8 cellular contexts compared by ENCODE assay signal in genomic region chr2:199912553-199913114, GRCh38. TPM values are rescaled to one million over a fixed set of nuclear protein-coding genes. Genes with fewer than 3 reads are reported as not detected.
DNase-seq lines count a peak whose midpoint lies in the region; TF ChIP-seq lines count a peak whose summit lies in the region.
"Not testable (repeated sequence)": the region's sequence is repeated elsewhere in the genome, so short reads cannot be mapped to it uniquely, and the experiment has no call there.

No MANE protein-coding gene starts in this region.

- not testable (repeated sequence) for H4K8ac ChIP-seq in neuronal stem cell (ENCODE audit: low read depth, low read length)

- peak overlapping the region; percentile 90 for H3K4me3 ChIP-seq in HUES6 (ENCODE audit: low read depth, low read length)
- peak overlapping the region; percentile 100 for H3K4me3 ChIP-seq in endodermal cell (ENCODE audit: low read length)
- peak overlapping the region; percentile 87; the same call in 1 of the 2 replicates for H3K4me3 ChIP-seq in iPS-18c (ENCODE audit: insufficient read depth, low read depth, low read length)
- peak overlapping the region in 1 of 2 donors; percentile 84 for H3K4me3 ChIP-seq in neuronal stem cell (ENCODE audit: low read length in 2 of 2)
- H3K4me3 ChIP-seq in stomach smooth muscle (ENCODE audit: low read length in 2 of 2) = peak overlapping the region; percentile 93 to 95

- peaks cover 42% of the 10 kb centered on the region for H3K36me3 ChIP-seq in HUES6 (ENCODE audit: control insufficient read depth, insufficient read depth, low read length)
- peaks cover 39% of the 10 kb centered on the region for H3K36me3 ChIP-seq in endodermal cell (ENCODE audit: control insufficient read depth, insufficient read depth, low read length)
- peaks cover 13 to 41% of the 10 kb centered on the region in 2 donors for H3K36me3 ChIP-seq in neuronal stem cell (replicated peaks in 1 of 2; ENCODE audit: control insufficient read depth in 2 of 2, insufficient read depth in 2 of 2, low read length in 2 of 2)
- not testable (repeated sequence) for H3K36me3 ChIP-seq in stomach smooth muscle (ENCODE audit: control insufficient read depth in 2 of 2, insufficient read depth in 2 of 2, low read length in 2 of 2)

- not testable (repeated sequence) for H2BK5ac ChIP-seq in neuronal stem cell (ENCODE audit: low read length)

- H3K9me3 Mint-ChIP-seq in T-helper 1 cell treated with Interleukin-12 subunit alpha and Interleukin-12 subunit beta and Interleukin-4 antibody, amounts not matched to agents 30 μg/mL and 1 μg/mL, for 36 hours = peaks cover 14% of the 10 kb centered on the region
- peaks cover 14% of the 10 kb centered on the region for H3K9me3 Mint-ChIP-seq in activated naive CD8-positive, alpha-beta T cell treated with anti-CD3 and anti-CD28 coated beads for 36 hours
- peaks cover 21% of the 10 kb centered on the region for H3K9me3 Mint-ChIP-seq in endodermal cell

- H2AK5ac ChIP-seq in neuronal stem cell (ENCODE audit: low read depth, low read length) = not testable (repeated sequence)

- not testable (repeated sequence) for TF ChIP-seq CTCF in C4-2B (conservative IDR thresholded peaks at IDR 0.05); endodermal cell (conservative IDR thresholded peaks at IDR 0.05)

- not testable (repeated sequence) for H3K23ac ChIP-seq in neuronal stem cell (ENCODE audit: low read depth, low read length, poor library complexity)

- H3K27me3 Mint-ChIP-seq in T-helper 1 cell treated with Interleukin-12 subunit alpha and Interleukin-12 subunit beta and Interleukin-4 antibody, amounts not matched to agents 30 μg/mL and 1 μg/mL, for 36 hours (ENCODE audit: low read depth); activated naive CD8-positive, alpha-beta T cell treated with anti-CD3 and anti-CD28 coated beads for 36 hours; endodermal cell (ENCODE audit: insufficient read depth): not testable (repeated sequence)

- not testable (repeated sequence) for H2BK15ac ChIP-seq in neuronal stem cell (ENCODE audit: low read length)

- peaks cover 31% of the 10 kb centered on the region for H3K9me3 ChIP-seq in HUES6 (ENCODE audit: control insufficient read depth, insufficient read depth, low read depth, low read length)
- H3K9me3 ChIP-seq in endodermal cell (ENCODE audit: control insufficient read depth, low read length) = peaks cover 34% of the 10 kb centered on the region
- H3K9me3 ChIP-seq in iPS-18c (ENCODE audit: control insufficient read depth, insufficient read depth, low read length) = peaks cover 13% of the 10 kb centered on the region
- H3K9me3 ChIP-seq in neuronal stem cell (replicated peaks in 1 of 2; ENCODE audit: control insufficient read depth in 2 of 2, insufficient read depth in 1 of 2, low read depth in 1 of 2, low read length in 2 of 2) = peaks cover 6 to 20% of the 10 kb centered on the region in 2 donors
- not testable (repeated sequence) for H3K9me3 ChIP-seq in stomach smooth muscle (ENCODE audit: control insufficient read depth in 2 of 2, low read length in 2 of 2)

- not testable (repeated sequence) for H3K79me1 ChIP-seq in neuronal stem cell (ENCODE audit: low read depth, low read length)

- peak overlapping the region; percentile 65 for H3K4me3 Mint-ChIP-seq in T-helper 1 cell treated with Interleukin-12 subunit alpha and Interleukin-12 subunit beta and Interleukin-4 antibody, amounts not matched to agents 30 μg/mL and 1 μg/mL, for 36 hours
- H3K4me3 Mint-ChIP-seq in activated naive CD8-positive, alpha-beta T cell treated with anti-CD3 and anti-CD28 coated beads for 36 hours = peak overlapping the region; percentile 73
- H3K4me3 Mint-ChIP-seq in endodermal cell = peak overlapping the region; percentile 89

- peak overlapping the region; percentile 33 for H3K27ac Mint-ChIP-seq in T-helper 1 cell treated with Interleukin-12 subunit alpha and Interleukin-12 subunit beta and Interleukin-4 antibody, amounts not matched to agents 30 μg/mL and 1 μg/mL, for 36 hours
- not testable (repeated sequence) for H3K27ac Mint-ChIP-seq in activated naive CD8-positive, alpha-beta T cell treated with anti-CD3 and anti-CD28 coated beads for 36 hours; endodermal cell

- H3K9ac ChIP-seq in HUES6 (ENCODE audit: low read length) = peak overlapping the region; percentile 94
- peak overlapping the region; percentile 90 for H3K9ac ChIP-seq in endodermal cell (ENCODE audit: extremely low read depth, low read length, poor library complexity, severe bottlenecking)
- H3K9ac ChIP-seq in neuronal stem cell (ENCODE audit: low read depth, low read length, poor library complexity) = not testable (repeated sequence)
- H3K9ac ChIP-seq in stomach smooth muscle (ENCODE audit: low read length in 2 of 2) = peak overlapping the region in 1 of 2 donors; percentile 93

- not testable (repeated sequence) for H2BK120ac ChIP-seq in neuronal stem cell (ENCODE audit: low read depth, low read length)

- not testable (repeated sequence) for H4K91ac ChIP-seq in neuronal stem cell (ENCODE audit: low read depth, low read length, poor library complexity)

- peaks cover 34% of the 10 kb centered on the region for H3K4me1 Mint-ChIP-seq in T-helper 1 cell treated with Interleukin-12 subunit alpha and Interleukin-12 subunit beta and Interleukin-4 antibody, amounts not matched to agents 30 μg/mL and 1 μg/mL, for 36 hours (ENCODE audit: low read depth)
- peaks cover 31% of the 10 kb centered on the region for H3K4me1 Mint-ChIP-seq in activated naive CD8-positive, alpha-beta T cell treated with anti-CD3 and anti-CD28 coated beads for 36 hours
- H3K4me1 Mint-ChIP-seq in endodermal cell = not testable (repeated sequence)

- not testable (repeated sequence) for H2BK12ac ChIP-seq in neuronal stem cell (ENCODE audit: low read length)

- not testable (repeated sequence) for DNase-seq in activated naive CD8-positive, alpha-beta T cell treated with anti-CD3 and anti-CD28 coated beads for 36 hours; endodermal cell; neuronal stem cell (ENCODE audit: low spot score)

- not testable (repeated sequence) for H3K4me1 ChIP-seq in HUES6 (ENCODE audit: control insufficient read depth, insufficient read depth, low read length); endodermal cell (ENCODE audit: control insufficient read depth, insufficient read depth, low read length); neuronal stem cell (ENCODE audit: control insufficient read depth in 2 of 2, insufficient read depth in 1 of 2, low read depth in 1 of 2, low read length in 2 of 2)
- H3K4me1 ChIP-seq in stomach smooth muscle (ENCODE audit: control insufficient read depth, insufficient read depth, low read length) = peaks cover 12% of the 10 kb centered on the region

- peak overlapping the region; percentile 52 for H3K27ac ChIP-seq in C4-2B
- H3K27ac ChIP-seq in HUES6 (ENCODE audit: low read depth, low read length); endodermal cell (ENCODE audit: low read depth, low read length); neuronal stem cell (replicated peaks; ENCODE audit: low read length); stomach smooth muscle (ENCODE audit: low read length): not testable (repeated sequence)

- H3K18ac ChIP-seq in neuronal stem cell (ENCODE audit: low read length) = not testable (repeated sequence)

- H3K36me3 Mint-ChIP-seq in T-helper 1 cell treated with Interleukin-12 subunit alpha and Interleukin-12 subunit beta and Interleukin-4 antibody, amounts not matched to agents 30 μg/mL and 1 μg/mL, for 36 hours (ENCODE audit: low read depth) = peaks cover 35% of the 10 kb centered on the region
- peaks cover 36% of the 10 kb centered on the region for H3K36me3 Mint-ChIP-seq in activated naive CD8-positive, alpha-beta T cell treated with anti-CD3 and anti-CD28 coated beads for 36 hours
- H3K36me3 Mint-ChIP-seq in endodermal cell (ENCODE audit: low read depth) = peaks cover 37% of the 10 kb centered on the region

- not testable (repeated sequence) for H3K4ac ChIP-seq in neuronal stem cell (ENCODE audit: low read length)

- H3K4me2 ChIP-seq in neuronal stem cell (ENCODE audit: insufficient read depth, low read length, poor library complexity, severe bottlenecking) = peak overlapping the region; percentile 37

- H2AFZ ChIP-seq in neuronal stem cell (ENCODE audit: low read length) = not testable (repeated sequence)

- H3K14ac ChIP-seq in neuronal stem cell (ENCODE audit: low read length) = not testable (repeated sequence)

- not testable (repeated sequence) for H3K27me3 ChIP-seq in HUES6 (ENCODE audit: control insufficient read depth, insufficient read depth, low read length); endodermal cell (ENCODE audit: control insufficient read depth, insufficient read depth, low read length, poor library complexity, severe bottlenecking); neuronal stem cell (ENCODE audit: control insufficient read depth in 3 of 3, insufficient read depth in 3 of 3, low read depth in 1 of 3, low read length in 3 of 3); stomach smooth muscle (ENCODE audit: control insufficient read depth in 1 of 2, insufficient read depth in 2 of 2, low read length in 2 of 2)

- WGBS in endodermal cell (ENCODE audit: insufficient coverage in 1 of 2, insufficient read length in 1 of 2), 2 experiments = 94 to 96% methylated on average over 3 to 12 of the region's 12 CpGs
- no CpG with 5 or more reads among the region's 12 CpGs for WGBS in neuronal stem cell (ENCODE audit: extremely low coverage in 2 of 2, insufficient read length in 2 of 2, insufficient replicate concordance in 1 of 2), 2 donors

RNA-seq across cellular contexts. Expression of gene C2orf69, which starts 1.5 kb away (rescaled TPM):
- total RNA-seq in activated naive CD8-positive, alpha-beta T cell treated with anti-CD3 and anti-CD28 coated beads for 36 hours = 10 to 100 TPM; 20.6 to 20.8 TPM
- total RNA-seq in endodermal cell = 10 to 100 TPM; 16.3 to 24.6 TPM
- polyA plus RNA-seq in endodermal cell (2013, experiment 1 of 2) = 15.1 TPM
- 15.9 TPM for polyA plus RNA-seq in endodermal cell (2013, experiment 2 of 2)
- 17.5 TPM for polyA plus RNA-seq in neuronal stem cell (2013, experiment 1 of 2)
- 18.0 TPM for polyA plus RNA-seq in neuronal stem cell (2013, experiment 2 of 2)

RNA-seq across cellular contexts. Expression of gene TYW5, which starts 42.7 kb away (rescaled TPM):
- total RNA-seq in activated naive CD8-positive, alpha-beta T cell treated with anti-CD3 and anti-CD28 coated beads for 36 hours = 10 to 100 TPM; 10.1 TPM
- total RNA-seq in endodermal cell = 10 to 100 TPM; 16.0 to 16.3 TPM
- polyA plus RNA-seq in endodermal cell (2013, experiment 1 of 2) = 8.3 TPM
- polyA plus RNA-seq in endodermal cell (2013, experiment 2 of 2) = 9.6 TPM
- polyA plus RNA-seq in neuronal stem cell (2013, experiment 1 of 2) = 5.3 TPM
- polyA plus RNA-seq in neuronal stem cell (2013, experiment 2 of 2) = 6.0 TPM

RNA-seq across cellular contexts. Expression of gene MAIP1, which starts 42.7 kb away (rescaled TPM):
- 10 to 100 TPM; 36.5 to 37.4 TPM for total RNA-seq in activated naive CD8-positive, alpha-beta T cell treated with anti-CD3 and anti-CD28 coated beads for 36 hours
- total RNA-seq in endodermal cell = 10 to 100 TPM; 20.9 to 23.7 TPM
- 22.7 TPM for polyA plus RNA-seq in endodermal cell (2013, experiment 1 of 2)
- 22.9 TPM for polyA plus RNA-seq in endodermal cell (2013, experiment 2 of 2)
- 13.9 TPM for polyA plus RNA-seq in neuronal stem cell (2013, experiment 1 of 2)
- 14.9 TPM for polyA plus RNA-seq in neuronal stem cell (2013, experiment 2 of 2)
